ENCODE assay signal across 2 cellular contexts in the genomic region with DNA sequence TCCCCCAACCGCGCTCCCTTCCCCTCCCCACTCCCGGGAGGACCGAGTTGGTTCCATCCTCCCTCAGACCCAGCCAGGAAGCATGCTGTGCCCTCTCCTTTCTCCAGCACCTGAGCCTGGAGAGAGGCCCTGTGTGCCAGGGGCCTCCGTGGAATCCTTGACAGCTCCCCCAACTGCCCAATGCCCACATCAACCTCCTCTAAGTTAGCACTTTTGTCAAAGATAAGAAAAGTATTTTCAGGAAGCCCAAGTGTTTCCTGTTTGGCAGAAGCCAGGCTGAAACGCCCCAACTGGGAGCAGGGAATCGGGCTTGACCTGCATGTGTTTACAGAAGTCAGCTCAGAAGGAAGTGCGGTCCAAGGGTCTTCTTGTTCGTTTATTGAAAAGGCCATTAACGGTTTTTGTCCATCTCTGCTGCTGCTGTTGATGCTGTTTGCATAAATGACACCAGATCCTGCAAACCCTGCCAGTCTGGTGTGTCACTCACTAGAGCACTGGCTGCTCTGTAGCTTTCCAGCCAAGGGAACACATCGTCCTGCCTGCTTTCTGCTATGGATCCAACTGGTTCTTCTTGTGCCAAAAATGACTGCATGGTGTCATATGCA.
TF ChIP-seq lines count a peak whose summit lies in the region.

No MANE protein-coding gene starts in this region.

TF ChIP-seq in liver, 16 proteins besides CTCF, POLR2A, EP300 and RAD21:
- TF ChIP-seq HNF4A (conservative IDR thresholded peaks at IDR 0.05) = no peak
- TF ChIP-seq, protein P1, sequence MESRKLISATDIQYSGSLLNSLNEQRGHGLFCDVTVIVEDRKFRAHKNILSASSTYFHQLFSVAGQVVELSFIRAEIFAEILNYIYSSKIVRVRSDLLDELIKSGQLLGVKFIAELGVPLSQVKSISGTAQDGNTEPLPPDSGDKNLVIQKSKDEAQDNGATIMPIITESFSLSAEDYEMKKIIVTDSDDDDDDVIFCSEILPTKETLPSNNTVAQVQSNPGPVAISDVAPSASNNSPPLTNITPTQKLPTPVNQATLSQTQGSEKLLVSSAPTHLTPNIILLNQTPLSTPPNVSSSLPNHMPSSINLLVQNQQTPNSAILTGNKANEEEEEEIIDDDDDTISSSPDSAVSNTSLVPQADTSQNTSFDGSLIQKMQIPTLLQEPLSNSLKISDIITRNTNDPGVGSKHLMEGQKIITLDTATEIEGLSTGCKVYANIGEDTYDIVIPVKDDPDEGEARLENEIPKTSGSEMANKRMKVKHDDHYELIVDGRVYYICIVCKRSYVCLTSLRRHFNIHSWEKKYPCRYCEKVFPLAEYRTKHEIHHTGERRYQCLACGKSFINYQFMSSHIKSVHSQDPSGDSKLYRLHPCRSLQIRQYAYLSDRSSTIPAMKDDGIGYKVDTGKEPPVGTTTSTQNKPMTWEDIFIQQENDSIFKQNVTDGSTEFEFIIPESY (IDR thresholded peaks at IDR 0.05) = no peak
- TF ChIP-seq TAF1 (conservative IDR thresholded peaks at IDR 0.05) = no peak
- TF ChIP-seq EGR1 (IDR thresholded peaks at IDR 0.05; ENCODE audit: low read depth in 2 of 2) = no peak
- TF ChIP-seq RXRA (IDR thresholded peaks at IDR 0.05) = no peak
- no peak for TF ChIP-seq YY1 (IDR thresholded peaks at IDR 0.05)
- TF ChIP-seq, protein P2, sequence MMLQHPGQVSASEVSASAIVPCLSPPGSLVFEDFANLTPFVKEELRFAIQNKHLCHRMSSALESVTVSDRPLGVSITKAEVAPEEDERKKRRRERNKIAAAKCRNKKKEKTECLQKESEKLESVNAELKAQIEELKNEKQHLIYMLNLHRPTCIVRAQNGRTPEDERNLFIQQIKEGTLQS (IDR thresholded peaks at IDR 0.05) = no peak
- no peak for TF ChIP-seq JUND (IDR thresholded peaks at IDR 0.05)
- no peak for TF ChIP-seq MAX (IDR thresholded peaks at IDR 0.05)
- TF ChIP-seq HNF4G (IDR thresholded peaks at IDR 0.05) = no peak
- TF ChIP-seq GABPA (IDR thresholded peaks at IDR 0.05 in 1 of 2, conservative IDR thresholded peaks at IDR 0.05 in 1 of 2) = no peak
- no peak for TF ChIP-seq FOXA1 (IDR thresholded peaks at IDR 0.05)
- TF ChIP-seq NR2F2 (IDR thresholded peaks at IDR 0.05) = peak; percentile 76
- TF ChIP-seq, protein P3, sequence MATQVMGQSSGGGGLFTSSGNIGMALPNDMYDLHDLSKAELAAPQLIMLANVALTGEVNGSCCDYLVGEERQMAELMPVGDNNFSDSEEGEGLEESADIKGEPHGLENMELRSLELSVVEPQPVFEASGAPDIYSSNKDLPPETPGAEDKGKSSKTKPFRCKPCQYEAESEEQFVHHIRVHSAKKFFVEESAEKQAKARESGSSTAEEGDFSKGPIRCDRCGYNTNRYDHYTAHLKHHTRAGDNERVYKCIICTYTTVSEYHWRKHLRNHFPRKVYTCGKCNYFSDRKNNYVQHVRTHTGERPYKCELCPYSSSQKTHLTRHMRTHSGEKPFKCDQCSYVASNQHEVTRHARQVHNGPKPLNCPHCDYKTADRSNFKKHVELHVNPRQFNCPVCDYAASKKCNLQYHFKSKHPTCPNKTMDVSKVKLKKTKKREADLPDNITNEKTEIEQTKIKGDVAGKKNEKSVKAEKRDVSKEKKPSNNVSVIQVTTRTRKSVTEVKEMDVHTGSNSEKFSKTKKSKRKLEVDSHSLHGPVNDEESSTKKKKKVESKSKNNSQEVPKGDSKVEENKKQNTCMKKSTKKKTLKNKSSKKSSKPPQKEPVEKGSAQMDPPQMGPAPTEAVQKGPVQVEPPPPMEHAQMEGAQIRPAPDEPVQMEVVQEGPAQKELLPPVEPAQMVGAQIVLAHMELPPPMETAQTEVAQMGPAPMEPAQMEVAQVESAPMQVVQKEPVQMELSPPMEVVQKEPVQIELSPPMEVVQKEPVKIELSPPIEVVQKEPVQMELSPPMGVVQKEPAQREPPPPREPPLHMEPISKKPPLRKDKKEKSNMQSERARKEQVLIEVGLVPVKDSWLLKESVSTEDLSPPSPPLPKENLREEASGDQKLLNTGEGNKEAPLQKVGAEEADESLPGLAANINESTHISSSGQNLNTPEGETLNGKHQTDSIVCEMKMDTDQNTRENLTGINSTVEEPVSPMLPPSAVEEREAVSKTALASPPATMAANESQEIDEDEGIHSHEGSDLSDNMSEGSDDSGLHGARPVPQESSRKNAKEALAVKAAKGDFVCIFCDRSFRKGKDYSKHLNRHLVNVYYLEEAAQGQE (IDR thresholded peaks at IDR 0.05) = no peak
- TF ChIP-seq SP1 (IDR thresholded peaks at IDR 0.05) = peak; percentile 68
- TF ChIP-seq FOXA2 (IDR thresholded peaks at IDR 0.05) = no peak
TF ChIP-seq in liver: peak in this region for 2.

TF ChIP-seq in HepG2, 621 proteins besides CTCF, POLR2A, EP300 and RAD21:
- no peak for TF ChIP-seq ZNF616 (CRISPR knock-in tag; IDR thresholded peaks at IDR 0.05; ENCODE audit: low read depth)
- TF ChIP-seq ZNF766 (CRISPR knock-in tag; IDR thresholded peaks at IDR 0.05; ENCODE audit: borderline replicate concordance) = no peak
- TF ChIP-seq CCDC6 (CRISPR knock-in tag; IDR thresholded peaks at IDR 0.05) = no peak
- no peak for TF ChIP-seq MXD1 (CRISPR knock-in tag; IDR thresholded peaks at IDR 0.05)
- TF ChIP-seq ZNF784 (CRISPR knock-in tag; IDR thresholded peaks at IDR 0.05; ENCODE audit: borderline replicate concordance) = no peak
- TF ChIP-seq PRDM4 (CRISPR knock-in tag; IDR thresholded peaks at IDR 0.05; ENCODE audit: borderline replicate concordance) = no peak
- TF ChIP-seq ZMAT5 (CRISPR knock-in tag; IDR thresholded peaks at IDR 0.05; ENCODE audit: borderline replicate concordance, low read depth) = no peak
- TF ChIP-seq YEATS2 (CRISPR knock-in tag; IDR thresholded peaks at IDR 0.05; ENCODE audit: borderline replicate concordance) = no peak
- TF ChIP-seq ZNF652 (CRISPR knock-in tag; IDR thresholded peaks at IDR 0.05; ENCODE audit: borderline replicate concordance, low read depth) = no peak
- no peak for TF ChIP-seq ATM (IDR thresholded peaks at IDR 0.05; ENCODE audit: borderline replicate concordance)
- no peak for TF ChIP-seq TBL1XR1 (IDR thresholded peaks at IDR 0.05; ENCODE audit: borderline replicate concordance, low read length, partially characterized antibody)
- TF ChIP-seq HNRNPK (IDR thresholded peaks at IDR 0.05; ENCODE audit: low read depth, low read length, poor library complexity, severe bottlenecking) = no peak
- TF ChIP-seq RNF2 (conservative IDR thresholded peaks at IDR 0.05; ENCODE audit: low read depth) = no peak
- no peak for TF ChIP-seq MNT (IDR thresholded peaks at IDR 0.05)
- TF ChIP-seq CSRNP1 (CRISPR knock-in tag; IDR thresholded peaks at IDR 0.05) = no peak
TF ChIP-seq in HepG2: peak in this region for 0.
